Comparison of ENCODE assay signal across 25 cellular contexts in the genomic region with DNA sequence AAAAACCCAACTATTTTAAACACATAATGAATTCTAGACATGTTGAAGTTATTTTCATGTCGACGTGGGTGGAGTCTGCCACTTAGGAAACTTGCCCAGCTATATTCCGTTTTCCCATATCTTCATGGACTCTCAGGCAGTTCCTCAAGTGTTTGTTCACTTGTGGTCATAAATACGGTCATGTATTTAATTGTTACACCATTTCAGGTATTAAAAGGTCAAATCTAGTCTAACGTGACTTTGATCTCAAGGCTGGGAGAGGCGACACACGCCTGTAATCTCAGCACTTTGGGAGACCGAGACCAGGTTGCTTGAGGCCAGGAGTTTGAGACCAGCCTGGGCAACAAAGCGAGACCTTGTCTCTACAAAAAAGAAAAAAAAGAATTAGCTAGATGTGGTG.
"Had no signal": no experiment of that assay in that cellular context is flagged by ENCODE, and none has a peak within 500 bp of the region (broad histone marks: within the 10 kb centered on the region; RNA-seq: fewer than 3 reads in every experiment).

No MANE protein-coding gene starts in this region.

- DNase-seq: natural killer cell; occipital lobe; ovary; posterior cingulate gyrus; psoas muscle; right cardiac atrium; right lobe of liver; sigmoid colon; small intestine; stimulated activated CD4-positive, alpha-beta T cell treated with anti-CD3 and anti-CD28 coated beads, Interleukin-15, amount 100 ng/mL, for 24 hours; stimulated activated CD4-positive, alpha-beta T cell treated with anti-CD3 and anti-CD28 coated beads, Interleukin-2, amount 100 ng/mL, for 24 hours; stimulated activated CD4-positive, alpha-beta T cell treated with anti-CD3 and anti-CD28 coated beads, Interleukin-2, amount 100 ng/mL, for 48 hours; stimulated activated CD4-positive, alpha-beta T cell treated with anti-CD3 and anti-CD28 coated beads, Interleukin-4, amount 100 ng/mL, for 24 hours; stimulated activated naive B cell treated with anti-CD40 and anti-IgM and Interleukin-4, amounts not matched to agents 10 μg/mL and 1 μg/mL and 100 μg/mL, for 72 hours; stimulated activated naive CD4-positive, alpha-beta T cell treated with Interleukin-2 at 50 U/mL for 16 hours; stomach; thyroid gland; trophoblast cell; uterus had no signal

- ATAC-seq: natural killer cell; psoas muscle; right cardiac atrium; right lobe of liver; stimulated activated effector memory CD8-positive, alpha-beta T cell treated with anti-CD3 and anti-CD28 coated beads, Interleukin-12 subunit alpha, Interleukin-12 subunit beta, amount 100 ng/mL, for 72 hours; stimulated activated naive B cell treated with anti-CD40 and anti-IgM and Interleukin-4, amounts not matched to agents 10 μg/mL and 1 μg/mL and 100 μg/mL, for 72 hours had no signal

- H3K4me1 ChIP-seq: parathyroid adenoma, psoas muscle, right lobe of liver, sigmoid colon, stomach, thyroid gland, tibial nerve, upper lobe of left lung, uterus had no signal

- H3K4me3 ChIP-seq: neural progenitor cell, ovary, psoas muscle, right lobe of liver, sigmoid colon, stomach, thoracic aorta, thyroid gland, tibial nerve, upper lobe of left lung, uterus had no signal

- H3K9me3 ChIP-seq: ovary, psoas muscle, right lobe of liver, sigmoid colon, stomach, thoracic aorta, thyroid gland, tibial nerve, upper lobe of left lung, uterus had no signal

- H3K36me3 ChIP-seq: neural progenitor cell, ovary, right lobe of liver, sigmoid colon, stomach, thoracic aorta, thyroid gland, tibial nerve, upper lobe of left lung, uterus had no signal

- H3K27ac ChIP-seq: neural progenitor cell, ovary, parathyroid adenoma, psoas muscle, right lobe of liver, sigmoid colon, stomach, thoracic aorta, thyroid gland, tibial nerve, upper lobe of left lung, uterus had no signal

- H3K27me3 ChIP-seq: neural progenitor cell, ovary, right lobe of liver, sigmoid colon, stomach, thyroid gland, tibial nerve, upper lobe of left lung, uterus had no signal
